Comparison of ENCODE assay signal across 9 cellular contexts in genomic region chr11:2466869-2467694, GRCh38. TPM values are rescaled to one million over a fixed set of nuclear protein-coding genes. Genes with fewer than 3 reads are reported as not detected.
DNase-seq lines count a peak whose midpoint lies in the region; ATAC-seq lines count a peak whose summit lies in the region.
"Had no signal": no experiment of that assay in that cellular context is flagged by ENCODE, and none has a peak within 500 bp of the region (broad histone marks: within the 10 kb centered on the region; RNA-seq: fewer than 3 reads in every experiment).

No MANE protein-coding gene starts in this region.

- ATAC-seq in GM21423 (IDR thresholded peaks at IDR 0.05; ENCODE audit: unreplicated experiment) (peak; percentile 82), HG02759 (IDR thresholded peaks at IDR 0.05; ENCODE audit: unreplicated experiment) (no peak)
- peak; percentile 93 to 99 for ATAC-seq in activated naive CD4-positive, alpha-beta T cell treated with anti-CD3 and anti-CD28 coated beads, Interleukin-2, amount 50 U/mL, for 72 hours
- ATAC-seq: left lung had no signal

- H3K9me3 Mint-ChIP-seq in activated naive CD4-positive, alpha-beta T cell treated with anti-CD3 and anti-CD28 coated beads, Interleukin-2, amount 50 U/mL, for 72 hours = no peaks in the 10 kb centered on the region

- in situ Hi-C loops in SK-MEL-5 (cut with HindIII; ENCODE audit: low pct_unique_long_range_greater_than_20kb, low sequenced_read_pairs) = no loop called here

- no peaks in the 10 kb centered on the region for H3K36me3 Mint-ChIP-seq in activated naive CD4-positive, alpha-beta T cell treated with anti-CD3 and anti-CD28 coated beads, Interleukin-2, amount 50 U/mL, for 72 hours

- H3K27ac Mint-ChIP-seq in activated naive CD4-positive, alpha-beta T cell treated with anti-CD3 and anti-CD28 coated beads, Interleukin-2, amount 50 U/mL, for 72 hours = peak overlapping the region in 1 of 2 donors; percentile 75

- peak; percentile 28 for DNase-seq in SK-MEL-5 (ENCODE audit: low read depth, low spot score)
- peak; percentile 43 to 63 for DNase-seq in activated naive CD4-positive, alpha-beta T cell treated with anti-CD3 and anti-CD28 coated beads, Interleukin-2, amount 50 U/mL, for 72 hours (ENCODE audit: low spot score in 2 of 2)
- DNase-seq in stimulated activated CD8-positive, alpha-beta memory T cell treated with anti-CD3 and anti-CD28 coated beads, Interleukin-15, amount 100 ng/mL, for 1 hour (ENCODE audit: low read depth) = peak; percentile 20
- no peak for DNase-seq in HPDE6-E6E7 (ENCODE audit: extremely low spot score)
- DNase-seq in NCI-H526 (lab: John Stamatoyannopoulos, UW) = no peak
- no peak for DNase-seq in COLO829 (ENCODE audit: low spot score)

RNA-seq across cellular contexts. Expression of gene KCNQ1, which starts 22.3 kb away (rescaled TPM):
- 0.71 TPM in 1 of 2 replicates, not detected in the other for total RNA-seq in SK-MEL-5 (2014; rRNA removed; shearing (Covaris generic))
- 0.86 and 2.2 TPM in 2 replicates for polyA plus RNA-seq in SK-MEL-5 (2015; cell fraction: cytosol; rRNA removed)
- polyA plus RNA-seq in SK-MEL-5 (2015; cell fraction: nucleus; rRNA removed) = 0.50 and 4.7 TPM in 2 replicates
- 10 to 100 TPM; 12.2 to 19.3 TPM for total RNA-seq in activated naive CD4-positive, alpha-beta T cell treated with anti-CD3 and anti-CD28 coated beads, Interleukin-2, amount 50 U/mL, for 72 hours

RNA-seq across cellular contexts. Expression of gene TRPM5, which starts 22.8 kb away (rescaled TPM):
- not detected in 2 replicates for total RNA-seq in SK-MEL-5 (2014; rRNA removed; shearing (Covaris generic))
- not detected in 2 replicates for polyA plus RNA-seq in SK-MEL-5 (2015; cell fraction: cytosol; rRNA removed)
- polyA plus RNA-seq in SK-MEL-5 (2015; cell fraction: nucleus; rRNA removed) = not detected in 2 replicates
- not detected for total RNA-seq in activated naive CD4-positive, alpha-beta T cell treated with anti-CD3 and anti-CD28 coated beads, Interleukin-2, amount 50 U/mL, for 72 hours
- total RNA-seq: left lung had no signal

Comparison
In these comparisons a context has a peak if more than half of its experiments do, and no peak if none do; other contexts are left out.
1. DNase-seq: peak in SK-MEL-5 (single experiment), activated naive CD4-positive, alpha-beta T cell treated with anti-CD3 and anti-CD28 coated beads, Interleukin-2, amount 50 U/mL, for 72 hours (2 of 2) and stimulated activated CD8-positive, alpha-beta memory T cell treated with anti-CD3 and anti-CD28 coated beads, Interleukin-15, amount 100 ng/mL, for 1 hour (single experiment); none in HPDE6-E6E7 (single experiment), NCI-H526 (0 of 2) and COLO829 (single experiment).